In genomic region chr22:37521236-37521739, GRCh38 we compare ENCODE assay signal across 1 cellular context.
TF ChIP-seq lines count a peak whose summit lies in the region.

No MANE protein-coding gene starts in this region.

TF ChIP-seq in GM23338, 12 proteins besides CTCF, POLR2A, EP300 and RAD21:
- TF ChIP-seq, protein P1, sequence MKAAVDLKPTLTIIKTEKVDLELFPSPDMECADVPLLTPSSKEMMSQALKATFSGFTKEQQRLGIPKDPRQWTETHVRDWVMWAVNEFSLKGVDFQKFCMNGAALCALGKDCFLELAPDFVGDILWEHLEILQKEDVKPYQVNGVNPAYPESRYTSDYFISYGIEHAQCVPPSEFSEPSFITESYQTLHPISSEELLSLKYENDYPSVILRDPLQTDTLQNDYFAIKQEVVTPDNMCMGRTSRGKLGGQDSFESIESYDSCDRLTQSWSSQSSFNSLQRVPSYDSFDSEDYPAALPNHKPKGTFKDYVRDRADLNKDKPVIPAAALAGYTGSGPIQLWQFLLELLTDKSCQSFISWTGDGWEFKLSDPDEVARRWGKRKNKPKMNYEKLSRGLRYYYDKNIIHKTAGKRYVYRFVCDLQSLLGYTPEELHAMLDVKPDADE (IDR thresholded peaks at IDR 0.05), result no peak
- TF ChIP-seq NANOG (IDR thresholded peaks at IDR 0.05; ENCODE audit: borderline replicate concordance) (no peak), REST (IDR thresholded peaks at IDR 0.05; ENCODE audit: unreplicated experiment) (no peak), STAT1 (IDR thresholded peaks at IDR 0.05; ENCODE audit: unreplicated experiment) (no peak), EZH2 (IDR thresholded peaks at IDR 0.05; ENCODE audit: low read depth, unreplicated experiment) (no peak), ZNF114 (CRISPR knock-in tag; IDR thresholded peaks at IDR 0.05) (no peak), ZNF331 (CRISPR knock-in tag; IDR thresholded peaks at IDR 0.05; ENCODE audit: low read depth) (no peak), CREB1 (CRISPR knock-in tag; IDR thresholded peaks at IDR 0.05; ENCODE audit: low read depth) (no peak), JUNB (IDR thresholded peaks at IDR 0.05; ENCODE audit: unreplicated experiment) (no peak), POLR2AphosphoS5 (IDR thresholded peaks at IDR 0.05; ENCODE audit: low read depth) (no peak), EZH2phosphoT487 (IDR thresholded peaks at IDR 0.05; ENCODE audit: unreplicated experiment) (no peak)
- TF ChIP-seq, protein P2, sequence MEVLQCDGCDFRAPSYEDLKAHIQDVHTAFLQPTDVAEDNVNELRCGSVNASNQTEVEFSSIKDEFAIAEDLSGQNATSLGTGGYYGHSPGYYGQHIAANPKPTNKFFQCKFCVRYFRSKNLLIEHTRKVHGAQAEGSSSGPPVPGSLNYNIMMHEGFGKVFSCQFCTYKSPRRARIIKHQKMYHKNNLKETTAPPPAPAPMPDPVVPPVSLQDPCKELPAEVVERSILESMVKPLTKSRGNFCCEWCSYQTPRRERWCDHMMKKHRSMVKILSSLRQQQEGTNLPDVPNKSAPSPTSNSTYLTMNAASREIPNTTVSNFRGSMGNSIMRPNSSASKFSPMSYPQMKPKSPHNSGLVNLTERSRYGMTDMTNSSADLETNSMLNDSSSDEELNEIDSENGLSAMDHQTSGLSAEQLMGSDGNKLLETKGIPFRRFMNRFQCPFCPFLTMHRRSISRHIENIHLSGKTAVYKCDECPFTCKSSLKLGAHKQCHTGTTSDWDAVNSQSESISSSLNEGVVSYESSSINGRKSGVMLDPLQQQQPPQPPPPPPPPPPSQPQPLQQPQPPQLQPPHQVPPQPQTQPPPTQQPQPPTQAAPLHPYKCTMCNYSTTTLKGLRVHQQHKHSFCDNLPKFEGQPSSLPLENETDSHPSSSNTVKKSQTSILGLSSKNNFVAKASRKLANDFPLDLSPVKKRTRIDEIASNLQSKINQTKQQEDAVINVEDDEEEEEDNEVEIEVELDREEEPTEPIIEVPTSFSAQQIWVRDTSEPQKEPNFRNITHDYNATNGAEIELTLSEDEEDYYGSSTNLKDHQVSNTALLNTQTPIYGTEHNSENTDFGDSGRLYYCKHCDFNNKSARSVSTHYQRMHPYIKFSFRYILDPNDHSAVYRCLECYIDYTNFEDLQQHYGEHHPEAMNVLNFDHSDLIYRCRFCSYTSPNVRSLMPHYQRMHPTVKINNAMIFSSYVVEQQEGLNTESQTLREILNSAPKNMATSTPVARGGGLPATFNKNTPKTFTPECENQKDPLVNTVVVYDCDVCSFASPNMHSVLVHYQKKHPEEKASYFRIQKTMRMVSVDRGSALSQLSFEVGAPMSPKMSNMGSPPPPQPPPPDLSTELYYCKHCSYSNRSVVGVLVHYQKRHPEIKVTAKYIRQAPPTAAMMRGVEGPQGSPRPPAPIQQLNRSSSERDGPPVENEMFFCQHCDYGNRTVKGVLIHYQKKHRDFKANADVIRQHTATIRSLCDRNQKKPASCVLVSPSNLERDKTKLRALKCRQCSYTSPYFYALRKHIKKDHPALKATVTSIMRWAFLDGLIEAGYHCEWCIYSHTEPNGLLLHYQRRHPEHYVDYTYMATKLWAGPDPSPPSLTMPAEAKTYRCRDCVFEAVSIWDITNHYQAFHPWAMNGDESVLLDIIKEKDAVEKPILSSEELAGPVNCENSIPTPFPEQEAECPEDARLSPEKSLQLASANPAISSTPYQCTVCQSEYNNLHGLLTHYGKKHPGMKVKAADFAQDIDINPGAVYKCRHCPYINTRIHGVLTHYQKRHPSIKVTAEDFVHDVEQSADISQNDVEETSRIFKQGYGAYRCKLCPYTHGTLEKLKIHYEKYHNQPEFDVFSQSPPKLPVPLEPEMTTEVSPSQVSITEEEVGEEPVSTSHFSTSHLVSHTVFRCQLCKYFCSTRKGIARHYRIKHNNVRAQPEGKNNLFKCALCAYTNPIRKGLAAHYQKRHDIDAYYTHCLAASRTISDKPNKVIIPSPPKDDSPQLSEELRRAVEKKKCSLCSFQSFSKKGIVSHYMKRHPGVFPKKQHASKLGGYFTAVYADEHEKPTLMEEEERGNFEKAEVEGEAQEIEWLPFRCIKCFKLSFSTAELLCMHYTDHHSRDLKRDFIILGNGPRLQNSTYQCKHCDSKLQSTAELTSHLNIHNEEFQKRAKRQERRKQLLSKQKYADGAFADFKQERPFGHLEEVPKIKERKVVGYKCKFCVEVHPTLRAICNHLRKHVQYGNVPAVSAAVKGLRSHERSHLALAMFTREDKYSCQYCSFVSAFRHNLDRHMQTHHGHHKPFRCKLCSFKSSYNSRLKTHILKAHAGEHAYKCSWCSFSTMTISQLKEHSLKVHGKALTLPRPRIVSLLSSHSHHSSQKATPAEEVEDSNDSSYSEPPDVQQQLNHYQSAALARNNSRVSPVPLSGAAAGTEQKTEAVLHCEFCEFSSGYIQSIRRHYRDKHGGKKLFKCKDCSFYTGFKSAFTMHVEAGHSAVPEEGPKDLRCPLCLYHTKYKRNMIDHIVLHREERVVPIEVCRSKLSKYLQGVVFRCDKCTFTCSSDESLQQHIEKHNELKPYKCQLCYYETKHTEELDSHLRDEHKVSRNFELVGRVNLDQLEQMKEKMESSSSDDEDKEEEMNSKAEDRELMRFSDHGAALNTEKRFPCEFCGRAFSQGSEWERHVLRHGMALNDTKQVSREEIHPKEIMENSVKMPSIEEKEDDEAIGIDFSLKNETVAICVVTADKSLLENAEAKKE (CRISPR knock-in tag; IDR thresholded peaks at IDR 0.05), result no peak
